Comparison of ENCODE assay signal across 12 cellular contexts in the genomic region with DNA sequence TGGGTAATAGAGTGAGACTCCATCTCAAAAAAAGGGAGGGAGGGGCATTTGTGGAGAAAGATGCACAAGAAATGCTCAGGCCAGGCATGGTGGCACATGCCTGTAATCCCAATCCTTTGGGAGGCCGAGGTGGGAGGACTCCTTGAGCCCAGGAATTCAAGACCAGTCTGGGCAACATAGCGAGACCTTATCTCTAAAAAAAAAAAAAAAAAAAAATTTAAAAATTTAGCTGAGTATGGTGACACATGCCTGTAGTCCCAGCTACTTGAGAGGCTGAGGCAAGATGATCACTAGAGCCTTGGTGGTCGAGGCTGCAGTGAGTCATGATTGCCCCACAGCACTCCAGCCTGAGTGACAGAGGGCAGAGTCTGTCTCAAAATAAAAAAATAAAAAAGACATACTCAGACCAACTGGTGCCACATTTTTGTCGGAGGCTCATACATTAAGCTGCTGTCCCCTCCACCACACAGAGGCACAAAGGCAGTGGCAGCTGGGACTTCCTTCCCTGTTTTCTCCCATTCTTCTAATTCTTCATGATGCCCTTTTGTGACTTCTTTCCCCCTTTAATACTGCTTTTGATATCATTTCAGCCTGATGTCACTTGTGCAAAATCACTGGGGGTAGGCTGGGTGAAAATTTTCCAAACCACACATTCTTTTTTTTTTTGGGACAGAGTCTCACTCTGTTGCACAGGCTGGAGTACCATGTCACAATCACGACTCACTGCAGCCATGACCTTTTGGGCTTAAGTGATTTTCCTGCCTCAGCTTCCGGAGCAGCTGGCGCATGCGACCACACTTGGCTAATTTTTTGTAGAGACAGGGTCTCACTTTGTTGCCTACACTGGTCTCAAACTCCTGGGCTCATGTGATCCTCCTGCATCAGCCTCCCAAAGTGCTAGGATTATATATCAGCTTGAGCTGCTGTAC. TPM values are rescaled to one million over a fixed set of nuclear protein-coding genes. Genes with fewer than 3 reads are reported as not detected.
DNase-seq lines count a peak whose midpoint lies in the region; ATAC-seq and TF ChIP-seq lines count a peak whose summit lies in the region.
"Had no signal": no experiment of that assay in that cellular context is flagged by ENCODE, and none has a peak within 500 bp of the region (broad histone marks: within the 10 kb centered on the region; RNA-seq: fewer than 3 reads in every experiment).

No MANE protein-coding gene starts in this region.

- H3K36me3 Mint-ChIP-seq in activated T-helper 2 cell treated with anti-CD3 and anti-CD28 coated beads, Interferon-gamma antibody, Interleukin-2, Interleukin-4, amounts not matched to agents 10 μg/mL and 5 μg/mL and 100 μg/mL, durations not matched to agents 14 hours and 24 hours and 36 hours (ENCODE audit: low read depth) = no peaks in the 10 kb centered on the region
- H3K36me3 Mint-ChIP-seq in nephron progenitor cell (ENCODE audit: low read depth) = no peaks in the 10 kb centered on the region
- H3K36me3 Mint-ChIP-seq: activated naive CD4-positive, alpha-beta T cell treated with anti-CD3 and anti-CD28 coated beads, Interleukin-2, amount 50 U/mL, for 24 hours; WTC11 had no signal

- ATAC-seq in GM21390 (IDR thresholded peaks at IDR 0.05; ENCODE audit: unreplicated experiment) = no peak
- ATAC-seq: left colon, WTC11 had no signal

- intact Hi-C loops in activated T-helper 2 cell treated with anti-CD3 and anti-CD28 coated beads, Interferon-gamma antibody, Interleukin-2, Interleukin-4, amounts not matched to agents 10 μg/mL and 5 μg/mL and 100 μg/mL, durations not matched to agents 14 hours and 24 hours and 36 hours (cut with micrococcal nuclease) = loop anchor here (5.0 kb wide), 1 partner anchor 58 kb away; a partner anchor contains a TSS

- H3K4me1 Mint-ChIP-seq in activated T-helper 2 cell treated with anti-CD3 and anti-CD28 coated beads, Interferon-gamma antibody, Interleukin-2, Interleukin-4, amounts not matched to agents 10 μg/mL and 5 μg/mL and 100 μg/mL, durations not matched to agents 14 hours and 24 hours and 36 hours (ENCODE audit: low read depth) = peaks cover 29% of the 10 kb centered on the region
- H3K4me1 Mint-ChIP-seq in nephron progenitor cell = peaks cover 49% of the 10 kb centered on the region

- H3K27me3 Mint-ChIP-seq in activated T-helper 2 cell treated with anti-CD3 and anti-CD28 coated beads, Interferon-gamma antibody, Interleukin-2, Interleukin-4, amounts not matched to agents 10 μg/mL and 5 μg/mL and 100 μg/mL, durations not matched to agents 14 hours and 24 hours and 36 hours (ENCODE audit: low read depth) = peaks cover 4% of the 10 kb centered on the region
- H3K27me3 Mint-ChIP-seq in nephron progenitor cell (ENCODE audit: low read depth, poor library complexity) = peaks cover 15% of the 10 kb centered on the region

- peak; percentile 23 for DNase-seq in EL
- peak; percentile 47 for DNase-seq in LHCN-M2 (ENCODE audit: low read depth)
- no peak for DNase-seq in activated T-helper 2 cell treated with anti-CD3 and anti-CD28 coated beads, Interferon-gamma antibody, Interleukin-2, Interleukin-4, amounts not matched to agents 10 μg/mL and 5 μg/mL and 100 μg/mL, durations not matched to agents 14 hours and 24 hours and 36 hours (ENCODE audit: low spot score)
- DNase-seq in nephron progenitor cell = no peak
- no peak for DNase-seq in effector CD8-positive, alpha-beta T cell (lab: John Stamatoyannopoulos, UW)
- DNase-seq in NCI-H446 (lab: John Stamatoyannopoulos, UW) = no peak
- DNase-seq: left colon, occipital lobe, Right ventricle myocardium superior had no signal

- no peak for TF ChIP-seq CTCF in nephron progenitor cell (IDR thresholded peaks at IDR 0.05)

- H3K4me3 Mint-ChIP-seq in activated T-helper 2 cell treated with anti-CD3 and anti-CD28 coated beads, Interferon-gamma antibody, Interleukin-2, Interleukin-4, amounts not matched to agents 10 μg/mL and 5 μg/mL and 100 μg/mL, durations not matched to agents 14 hours and 24 hours and 36 hours (ENCODE audit: low read depth) = peak overlapping the region; percentile 33
- H3K4me3 Mint-ChIP-seq in nephron progenitor cell = no peak overlapping the region
- H3K4me3 Mint-ChIP-seq: activated naive CD4-positive, alpha-beta T cell treated with anti-CD3 and anti-CD28 coated beads, Interleukin-2, amount 50 U/mL, for 24 hours; WTC11 had no signal

- H3K9me3 Mint-ChIP-seq in activated T-helper 2 cell treated with anti-CD3 and anti-CD28 coated beads, Interferon-gamma antibody, Interleukin-2, Interleukin-4, amounts not matched to agents 10 μg/mL and 5 μg/mL and 100 μg/mL, durations not matched to agents 14 hours and 24 hours and 36 hours = no peaks in the 10 kb centered on the region
- no peaks in the 10 kb centered on the region for H3K9me3 Mint-ChIP-seq in nephron progenitor cell
- H3K9me3 Mint-ChIP-seq: activated naive CD4-positive, alpha-beta T cell treated with anti-CD3 and anti-CD28 coated beads, Interleukin-2, amount 50 U/mL, for 24 hours had no signal

- H3K27ac Mint-ChIP-seq in activated T-helper 2 cell treated with anti-CD3 and anti-CD28 coated beads, Interferon-gamma antibody, Interleukin-2, Interleukin-4, amounts not matched to agents 10 μg/mL and 5 μg/mL and 100 μg/mL, durations not matched to agents 14 hours and 24 hours and 36 hours = peak overlapping the region; percentile 28
- peak overlapping the region; percentile 29 for H3K27ac Mint-ChIP-seq in nephron progenitor cell
- H3K27ac Mint-ChIP-seq: activated naive CD4-positive, alpha-beta T cell treated with anti-CD3 and anti-CD28 coated beads, Interleukin-2, amount 50 U/mL, for 24 hours; WTC11 had no signal

RNA-seq across cellular contexts. Expression of a gene that starts 26.8 kb away (rescaled TPM):
- total RNA-seq in LHCN-M2 (2014; rRNA removed) = not detected in 2 replicates
- not detected for polyA plus RNA-seq in LHCN-M2 (2012)
- not detected in 2 replicates for total RNA-seq in activated T-helper 2 cell treated with anti-CD3 and anti-CD28 coated beads, Interferon-gamma antibody, Interleukin-2, Interleukin-4, amounts not matched to agents 10 μg/mL and 5 μg/mL and 100 μg/mL, durations not matched to agents 14 hours and 24 hours and 36 hours
- total RNA-seq: left colon, Right ventricle myocardium superior, WTC11 had no signal

RNA-seq across cellular contexts. Expression of a gene that starts 42.4 kb away (rescaled TPM):
- total RNA-seq in LHCN-M2 (2014; rRNA removed) = 2.8 and 3.6 TPM in 2 replicates
- polyA plus RNA-seq in LHCN-M2 (2012) = 3.2 TPM
- 33.0 and 35.2 TPM in 2 replicates for total RNA-seq in activated T-helper 2 cell treated with anti-CD3 and anti-CD28 coated beads, Interferon-gamma antibody, Interleukin-2, Interleukin-4, amounts not matched to agents 10 μg/mL and 5 μg/mL and 100 μg/mL, durations not matched to agents 14 hours and 24 hours and 36 hours

RNA-seq across cellular contexts. Expression of a gene that starts 58.7 kb away (rescaled TPM):
- total RNA-seq in LHCN-M2 (2014; rRNA removed) = not detected in 2 replicates
- polyA plus RNA-seq in LHCN-M2 (2012) = not detected
- total RNA-seq in activated T-helper 2 cell treated with anti-CD3 and anti-CD28 coated beads, Interferon-gamma antibody, Interleukin-2, Interleukin-4, amounts not matched to agents 10 μg/mL and 5 μg/mL and 100 μg/mL, durations not matched to agents 14 hours and 24 hours and 36 hours = 7.1 and 8.5 TPM in 2 replicates
- total RNA-seq: occipital lobe had no signal

Comparison
In these comparisons a context has a peak if more than half of its experiments do, and no peak if none do; other contexts are left out.
1. DNase-seq: peak in EL (single experiment) and LHCN-M2 (single experiment); none in activated T-helper 2 cell treated with anti-CD3 and anti-CD28 coated beads, Interferon-gamma antibody, Interleukin-2, Interleukin-4, amounts not matched to agents 10 μg/mL and 5 μg/mL and 100 μg/mL, durations not matched to agents 14 hours and 24 hours and 36 hours (single experiment), nephron progenitor cell (single experiment), effector CD8-positive, alpha-beta T cell (single experiment) and NCI-H446 (0 of 2).